19 cellular contexts compared by ENCODE assay signal in the genomic region with DNA sequence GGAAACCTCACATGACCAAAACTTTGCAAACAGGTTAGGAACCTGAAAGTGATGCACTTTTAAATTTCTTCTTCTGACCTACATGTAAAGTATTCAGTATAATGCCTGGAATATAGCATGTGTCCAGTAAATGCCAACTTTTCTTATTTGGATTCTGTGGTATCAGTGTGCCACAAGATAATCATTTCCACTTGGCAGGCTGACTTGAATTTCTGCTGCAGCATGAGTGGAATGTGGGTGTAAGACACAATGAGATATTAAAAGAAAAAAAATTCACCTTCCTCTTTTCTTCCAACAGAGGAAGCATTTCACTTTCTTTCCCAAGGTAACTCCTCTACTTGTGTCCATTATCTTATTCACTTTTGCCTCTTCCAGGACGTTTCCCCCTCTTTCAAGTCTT.
"Had no signal": no experiment of that assay in that cellular context is flagged by ENCODE, and none has a peak within 500 bp of the region (broad histone marks: within the 10 kb centered on the region; RNA-seq: fewer than 3 reads in every experiment).

No MANE protein-coding gene starts in this region.

- H3K4me1 Mint-ChIP-seq: naive thymus-derived CD4-positive, alpha-beta T cell; nephron progenitor cell had no signal

- H3K27me3 ChIP-seq: heart left ventricle, stomach, transverse colon had no signal

- H3K4me1 ChIP-seq: heart left ventricle, psoas muscle, stomach, transverse colon had no signal

- H3K9me3 ChIP-seq: psoas muscle, thoracic aorta, transverse colon had no signal

- H3K36me3 ChIP-seq: heart left ventricle, stomach, thoracic aorta, transverse colon had no signal

- H3K4me3 Mint-ChIP-seq: naive thymus-derived CD4-positive, alpha-beta T cell; nephron progenitor cell had no signal

- FAIRE-seq: colon, frontal cortex, islet of Langerhans had no signal

- H3K27ac Mint-ChIP-seq: naive thymus-derived CD4-positive, alpha-beta T cell; nephron progenitor cell had no signal

- H3K27ac ChIP-seq: heart left ventricle, psoas muscle, skin epidermis, stomach, thoracic aorta, transverse colon had no signal

- H3K4me3 ChIP-seq: heart left ventricle, psoas muscle, skin epidermis, stomach, thoracic aorta, transverse colon had no signal

- H3K27me3 Mint-ChIP-seq: naive thymus-derived CD4-positive, alpha-beta T cell had no signal

- ATAC-seq: heart left ventricle; naive thymus-derived CD4-positive, alpha-beta T cell; psoas muscle; sciatic nerve had no signal

- DNase-seq: dermis blood vessel endothelial cell; erythroblast; heart left ventricle; hippocampal formation; kidney glomerular epithelial cell; mesendoderm; naive thymus-derived CD4-positive, alpha-beta T cell; nephron progenitor cell; psoas muscle; stimulated activated naive CD4-positive, alpha-beta T cell; stomach; substantia nigra; transverse colon had no signal
